In the genomic region with DNA sequence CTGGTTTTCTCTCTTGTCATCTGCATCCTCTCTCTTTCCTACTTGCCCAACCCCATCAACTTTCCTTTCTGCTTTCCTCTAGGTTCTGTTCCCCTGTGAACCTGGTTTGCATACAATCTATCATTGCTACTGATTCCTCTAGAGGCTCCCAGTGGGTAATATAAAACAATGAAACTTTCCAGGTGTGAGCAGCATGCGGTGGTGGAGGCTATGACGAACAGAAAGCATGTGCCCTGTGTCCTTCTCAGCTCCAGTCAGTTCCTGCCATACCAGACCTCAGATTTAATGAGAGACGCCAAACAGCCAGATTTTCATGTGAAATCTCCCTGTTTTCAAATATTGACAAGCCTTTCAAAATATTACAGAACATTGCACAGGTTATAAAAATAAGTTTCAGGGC, we compare ENCODE assay signal across 19 cellular contexts. TPM values are rescaled to one million over a fixed set of nuclear protein-coding genes. Genes with fewer than 3 reads are reported as not detected.
DNase-seq lines count a peak whose midpoint lies in the region; ATAC-seq and TF ChIP-seq lines count a peak whose summit lies in the region.
"Had no signal": no experiment of that assay in that cellular context is flagged by ENCODE, and none has a peak within 500 bp of the region (broad histone marks: within the 10 kb centered on the region; RNA-seq: fewer than 3 reads in every experiment).

No MANE protein-coding gene starts in this region.

- POLR2A ChIA-PET in CD8-positive, alpha-beta T cell (lab: Charles Lee), result no interaction called here
- POLR2A ChIA-PET in activated B cell treated with CpG ODN at 0.5 μM for 24 hours (lab: Charles Lee), result no interaction called here

- H3K4me1 ChIP-seq in CD8-positive, alpha-beta T cell (ENCODE audit: insufficient read depth, low read length), result peaks cover 24% of the 10 kb centered on the region
- H3K4me1 ChIP-seq in Karpas-422 (ENCODE audit: low read length) (peaks cover 41% of the 10 kb centered on the region), neuron (ENCODE audit: insufficient read depth, low read length) (peaks cover 8% of the 10 kb centered on the region)
- H3K4me1 ChIP-seq: foreskin keratinocyte had no signal

- H2AFZ ChIP-seq in Karpas-422 (ENCODE audit: low read length) (peak overlapping the region; percentile 39; the same call in 1 of the 2 replicates), neuron (ENCODE audit: low read depth, low read length) (peak overlapping the region; percentile 27)

- CTCF ChIA-PET in CD8-positive, alpha-beta T cell (lab: Charles Lee), result no interaction called here
- CTCF ChIA-PET in activated B cell treated with CpG ODN at 0.5 μM for 24 hours (lab: Charles Lee), result no interaction called here

- H3K36me3 Mint-ChIP-seq in CD8-positive, alpha-beta T cell, result peaks cover 9% of the 10 kb centered on the region
- peaks cover 8% of the 10 kb centered on the region for H3K36me3 Mint-ChIP-seq in activated B cell treated with CpG ODN at 0.5 μM for 24 hours (ENCODE audit: low read depth)
- H3K36me3 Mint-ChIP-seq: natural killer cell treated with Interleukin-12 subunit alpha and Interleukin-12 subunit beta and Interleukin-15 and Interleukin-18, amount 100 ng/mL, for 72 hours had no signal

- H3K27ac Mint-ChIP-seq in CD8-positive, alpha-beta T cell, result peak overlapping the region; percentile 8
- peak overlapping the region; percentile 13 for H3K27ac Mint-ChIP-seq in activated B cell treated with CpG ODN at 0.5 μM for 24 hours
- H3K27ac Mint-ChIP-seq: natural killer cell treated with Interleukin-12 subunit alpha and Interleukin-12 subunit beta and Interleukin-15 and Interleukin-18, amount 100 ng/mL, for 72 hours had no signal

- H3K4me3 Mint-ChIP-seq in CD8-positive, alpha-beta T cell, result no peak overlapping the region
- no peak overlapping the region for H3K4me3 Mint-ChIP-seq in activated B cell treated with CpG ODN at 0.5 μM for 24 hours
- H3K4me3 Mint-ChIP-seq: activated CD4-positive, alpha-beta T cell treated with anti-CD3 and anti-CD28 coated beads for 36 hours; natural killer cell treated with Interleukin-12 subunit alpha and Interleukin-12 subunit beta and Interleukin-15 and Interleukin-18, amount 100 ng/mL, for 72 hours had no signal

- peak overlapping the region; percentile 29 for H3K9ac ChIP-seq in Karpas-422 (ENCODE audit: low read length)

- peak overlapping the region; percentile 64 for H3K4me2 ChIP-seq in Karpas-422 (ENCODE audit: low read depth, low read length, poor library complexity, severe bottlenecking)

- no peak for TF ChIP-seq CTCF in CD8-positive, alpha-beta T cell (IDR thresholded peaks at IDR 0.05)
- TF ChIP-seq CTCF in activated B cell treated with CpG ODN at 0.5 μM for 24 hours (IDR thresholded peaks at IDR 0.05), result no peak

- no peaks in the 10 kb centered on the region for H3K9me3 Mint-ChIP-seq in CD8-positive, alpha-beta T cell
- no peaks in the 10 kb centered on the region for H3K9me3 Mint-ChIP-seq in activated B cell treated with CpG ODN at 0.5 μM for 24 hours
- H3K9me3 Mint-ChIP-seq: natural killer cell treated with Interleukin-12 subunit alpha and Interleukin-12 subunit beta and Interleukin-15 and Interleukin-18, amount 100 ng/mL, for 72 hours had no signal

- H3K27me3 ChIP-seq in CD8-positive, alpha-beta T cell (ENCODE audit: insufficient read depth, low read length), result no peaks in the 10 kb centered on the region
- H3K27me3 ChIP-seq in Karpas-422 (ENCODE audit: low read length), result no peaks in the 10 kb centered on the region
- no peaks in the 10 kb centered on the region for H3K27me3 ChIP-seq in neuron (ENCODE audit: insufficient read depth, low read length)
- H3K27me3 ChIP-seq: cardiac muscle cell, dorsolateral prefrontal cortex, foreskin keratinocyte, suprapubic skin had no signal

- intact Hi-C loops in CD8-positive, alpha-beta T cell (cut with DNase I, micrococcal nuclease), result no loop called here
- intact Hi-C loops in activated B cell treated with CpG ODN at 0.5 μM for 24 hours (cut with micrococcal nuclease), result no loop called here

- no peaks in the 10 kb centered on the region for H3K36me3 ChIP-seq in CD8-positive, alpha-beta T cell (ENCODE audit: insufficient read depth, low read length)
- H3K36me3 ChIP-seq in Karpas-422 (ENCODE audit: insufficient read depth, low read length) (no peaks in the 10 kb centered on the region), neuron (ENCODE audit: insufficient read depth, low read length) (no peaks in the 10 kb centered on the region)
- H3K36me3 ChIP-seq: cardiac muscle cell, suprapubic skin had no signal

- peaks cover 14% of the 10 kb centered on the region for H3K79me2 ChIP-seq in Karpas-422 (ENCODE audit: low read length)

- ATAC-seq in CD8-positive, alpha-beta T cell, result no peak
- ATAC-seq in activated B cell treated with CpG ODN at 0.5 μM for 24 hours (ENCODE audit: low read depth), result no peak
- ATAC-seq in GM19328 (IDR thresholded peaks at IDR 0.05; ENCODE audit: unreplicated experiment), result no peak
- ATAC-seq in GM18498 (IDR thresholded peaks at IDR 0.05; ENCODE audit: unreplicated experiment), result no peak
- ATAC-seq: activated CD4-positive, alpha-beta T cell treated with anti-CD3 and anti-CD28 coated beads for 36 hours; foreskin keratinocyte; natural killer cell treated with Interleukin-12 subunit alpha and Interleukin-12 subunit beta and Interleukin-15 and Interleukin-18, amount 100 ng/mL, for 72 hours had no signal

- H3K27ac ChIP-seq in CD8-positive, alpha-beta T cell (ENCODE audit: low read depth, low read length), result no peak overlapping the region
- H3K27ac ChIP-seq in Karpas-422 (ENCODE audit: low read length), result peak overlapping the region; percentile 58
- H3K27ac ChIP-seq: cardiac muscle cell, dorsolateral prefrontal cortex, epithelial cell of prostate, foreskin keratinocyte, suprapubic skin had no signal

- H3K27me3 Mint-ChIP-seq in CD8-positive, alpha-beta T cell (ENCODE audit: low read depth), result no peaks in the 10 kb centered on the region
- no peaks in the 10 kb centered on the region for H3K27me3 Mint-ChIP-seq in activated B cell treated with CpG ODN at 0.5 μM for 24 hours
- H3K27me3 Mint-ChIP-seq: activated CD4-positive, alpha-beta T cell treated with anti-CD3 and anti-CD28 coated beads for 36 hours; natural killer cell treated with Interleukin-12 subunit alpha and Interleukin-12 subunit beta and Interleukin-15 and Interleukin-18, amount 100 ng/mL, for 72 hours had no signal

- peaks cover 5% of the 10 kb centered on the region; the same call in 1 of the 2 replicates for H4K20me1 ChIP-seq in Karpas-422 (ENCODE audit: insufficient read depth, low read depth, low read length)

- H3K9me3 ChIP-seq in CD8-positive, alpha-beta T cell (ENCODE audit: low read length), result no peaks in the 10 kb centered on the region
- H3K9me3 ChIP-seq in Karpas-422 (ENCODE audit: low read length) (no peaks in the 10 kb centered on the region), neuron (ENCODE audit: low read length) (no peaks in the 10 kb centered on the region)
- H3K9me3 ChIP-seq: suprapubic skin had no signal

- no peak for DNase-seq in CD8-positive, alpha-beta T cell
- DNase-seq in Karpas-422, result peak; percentile 88
- no peak for DNase-seq in activated B cell treated with CpG ODN at 0.5 μM for 24 hours
- DNase-seq in foreskin melanocyte, result no peak
- DNase-seq: activated CD4-positive, alpha-beta T cell treated with anti-CD3 and anti-CD28 coated beads for 36 hours; DMS79 treated with DMSO at 0.1 percent for 48 hours; dorsolateral prefrontal cortex; foreskin keratinocyte; KG1; NCI-H1092; NCI-H2227 treated with DMSO at 0.1 percent for 48 hours; stimulated activated CD4-positive, alpha-beta T cell treated with anti-CD3 and anti-CD28 coated beads, Interleukin-12 subunit alpha, Interleukin-12 subunit beta, amount 100 ng/mL, for 4 hours had no signal

- no peak overlapping the region for H3K4me3 ChIP-seq in CD8-positive, alpha-beta T cell (ENCODE audit: low read depth, low read length)
- peak overlapping the region; percentile 34 for H3K4me3 ChIP-seq in Karpas-422 (ENCODE audit: low read length)
- H3K4me3 ChIP-seq in neuron (ENCODE audit: low read length), result no peak overlapping the region
- H3K4me3 ChIP-seq: cardiac muscle cell, dorsolateral prefrontal cortex, suprapubic skin had no signal

- H3K9me2 ChIP-seq in Karpas-422 (replicated peaks; ENCODE audit: insufficient read depth, low read length), result no peaks in the 10 kb centered on the region

- peaks cover 33% of the 10 kb centered on the region for H3K4me1 Mint-ChIP-seq in CD8-positive, alpha-beta T cell (ENCODE audit: low read depth)
- H3K4me1 Mint-ChIP-seq in activated B cell treated with CpG ODN at 0.5 μM for 24 hours, result peaks cover 16% of the 10 kb centered on the region

RNA-seq across cellular contexts. Expression of a gene that starts 3.5 kb away (rescaled TPM):
- 10 to 100 TPM; 38.9 to 41.1 TPM for total RNA-seq in CD8-positive, alpha-beta T cell
- total RNA-seq in Karpas-422 (2014; rRNA removed; shearing (Covaris generic); ENCODE audit: low replicate concordance), result 188 and 260 TPM in 2 replicates
- 75.5 and 89.7 TPM in 2 replicates for total RNA-seq in activated B cell treated with CpG ODN at 0.5 μM for 24 hours
